In the genomic region with DNA sequence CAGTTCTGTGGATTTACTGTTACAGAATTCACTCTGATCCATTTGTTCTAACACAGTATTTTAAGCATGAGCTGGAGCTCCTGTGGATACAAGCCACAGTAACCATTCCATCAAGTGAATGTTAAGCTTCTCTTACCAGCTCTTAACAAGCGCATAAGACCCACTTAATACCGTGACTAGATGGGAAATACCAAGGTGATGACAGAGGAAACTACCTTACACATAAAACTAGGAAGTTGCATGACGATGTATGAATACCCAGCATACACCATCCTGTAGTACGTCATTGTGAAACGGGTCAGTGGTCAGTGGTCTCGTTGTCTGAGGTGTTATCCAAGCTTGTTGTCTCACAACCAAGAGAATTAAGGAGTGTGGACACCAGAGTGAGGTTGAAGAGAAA, we compare ENCODE assay signal across 1 cellular context.
TF ChIP-seq lines count a peak whose summit lies in the region.

No MANE protein-coding gene starts in this region.

TF ChIP-seq in K562, 482 proteins besides CTCF, POLR2A, EP300 and RAD21 (continued from another document):
- TF ChIP-seq, protein P1, sequence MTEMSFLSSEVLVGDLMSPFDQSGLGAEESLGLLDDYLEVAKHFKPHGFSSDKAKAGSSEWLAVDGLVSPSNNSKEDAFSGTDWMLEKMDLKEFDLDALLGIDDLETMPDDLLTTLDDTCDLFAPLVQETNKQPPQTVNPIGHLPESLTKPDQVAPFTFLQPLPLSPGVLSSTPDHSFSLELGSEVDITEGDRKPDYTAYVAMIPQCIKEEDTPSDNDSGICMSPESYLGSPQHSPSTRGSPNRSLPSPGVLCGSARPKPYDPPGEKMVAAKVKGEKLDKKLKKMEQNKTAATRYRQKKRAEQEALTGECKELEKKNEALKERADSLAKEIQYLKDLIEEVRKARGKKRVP (CRISPR knock-in tag; IDR thresholded peaks at IDR 0.05) = 0 out of 2 replicates have a peak, but pooled peaks have one; percentile 17
- TF ChIP-seq ZNF175 (CRISPR knock-in tag; IDR thresholded peaks at IDR 0.05; ENCODE audit: low read depth) (no peak), PCBP2 (IDR thresholded peaks at IDR 0.05; ENCODE audit: low read depth, low read length, poor library complexity, severe bottlenecking) (no peak), EGR1 (conservative IDR thresholded peaks at IDR 0.05) (no peak)
TF ChIP-seq in K562: peak in this region for 5.
